In genomic region chr9:132998861-132999635, GRCh38 we compare ENCODE assay signal across 18 cellular contexts. TPM values are rescaled to one million over a fixed set of nuclear protein-coding genes. Genes with fewer than 3 reads are reported as not detected.
"Had no signal": no experiment of that assay in that cellular context is flagged by ENCODE, and none has a peak within 500 bp of the region (broad histone marks: within the 10 kb centered on the region; RNA-seq: fewer than 3 reads in every experiment).

No MANE protein-coding gene starts in this region.

- H3K9me3 ChIP-seq: mucosa of descending colon had no signal

- H3K4me1 Mint-ChIP-seq: activated T-helper 17 cell treated with anti-CD3 and anti-CD28 coated beads, Interleukin-2, amount 50 U/mL, for 72 hours had no signal

- H3K27ac Mint-ChIP-seq: activated T-helper 17 cell treated with anti-CD3 and anti-CD28 coated beads, Interleukin-2, amount 50 U/mL, for 72 hours; brain; naive thymus-derived CD8-positive, alpha-beta T cell; progenitor cell of endocrine pancreas had no signal

- H3K4me3 Mint-ChIP-seq: activated T-helper 17 cell treated with anti-CD3 and anti-CD28 coated beads, Interleukin-2, amount 50 U/mL, for 72 hours; brain; naive thymus-derived CD8-positive, alpha-beta T cell; T-cell had no signal

- H3K9me3 Mint-ChIP-seq: activated T-helper 17 cell treated with anti-CD3 and anti-CD28 coated beads, Interleukin-2, amount 50 U/mL, for 72 hours; naive thymus-derived CD8-positive, alpha-beta T cell; T-cell had no signal

- H3K4me3 ChIP-seq: mucosa of descending colon had no signal

- DNase-seq: activated CD4-positive, alpha-beta T cell treated with anti-CD3 and anti-CD28 coated beads, Interleukin-2, amount 50 U/mL, for 1 hour; activated CD4-positive, CD25-positive, alpha-beta regulatory T cell; activated naive CD4-positive, alpha-beta T cell treated with anti-CD3 and anti-CD28 coated beads, Interleukin-2, amount 50 U/mL, for 16 hours; activated T-cell treated with anti-CD3 and anti-CD28 coated beads for 4 hours; amygdala; hypothalamus; mammary epithelial cell; mucosa of descending colon; naive thymus-derived CD8-positive, alpha-beta T cell; nucleus accumbens; stimulated activated naive CD4-positive, alpha-beta T cell treated with Interleukin-2 at 50 U/mL for 16 hours; T-cell; trophoblast cell had no signal

- H3K36me3 Mint-ChIP-seq: brain; naive thymus-derived CD8-positive, alpha-beta T cell; T-cell had no signal

- ATAC-seq: activated T-helper 17 cell treated with anti-CD3 and anti-CD28 coated beads, Interleukin-2, amount 50 U/mL, for 72 hours; mucosa of descending colon; naive thymus-derived CD8-positive, alpha-beta T cell; sciatic nerve; T-cell had no signal

RNA-seq across cellular contexts. Expression of gene GFI1B, which starts 20.6 kb away (rescaled TPM):
- total RNA-seq: activated CD8-positive, alpha-beta memory T cell treated with anti-CD3 and anti-CD28 coated beads for 36 hours; activated T-helper 17 cell treated with anti-CD3 and anti-CD28 coated beads, Interleukin-2, amount 50 U/mL, for 72 hours; mammary epithelial cell; sciatic nerve had no signal
